In the genomic region with DNA sequence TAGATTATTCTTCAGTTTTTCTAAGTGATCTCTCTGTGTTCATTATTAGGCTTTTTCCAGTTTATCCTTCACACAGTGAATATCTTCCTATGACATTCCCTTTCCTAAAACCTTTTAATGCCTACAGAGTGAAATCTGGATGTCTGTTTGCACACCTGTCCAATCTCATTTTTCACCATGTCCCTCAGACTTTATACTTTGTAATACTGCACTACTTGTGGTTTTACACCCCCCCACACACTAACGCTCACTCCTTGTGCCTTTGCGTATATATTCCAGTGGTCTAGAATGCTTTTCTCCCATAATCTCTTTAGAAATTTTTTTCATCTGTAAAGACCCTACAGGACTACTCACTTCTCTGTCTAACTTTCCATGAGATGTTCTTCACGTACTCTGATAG, we compare ENCODE assay signal across 26 cellular contexts.
"Had no signal": no experiment of that assay in that cellular context is flagged by ENCODE, and none has a peak within 500 bp of the region (broad histone marks: within the 10 kb centered on the region; RNA-seq: fewer than 3 reads in every experiment).

No MANE protein-coding gene starts in this region.

- H3K4me3 ChIP-seq: colonic mucosa, esophagus squamous epithelium, gastrocnemius medialis, heart right ventricle, left lung, lower lobe of right lung, mucosa of descending colon had no signal

- FAIRE-seq: endometrium, islet of Langerhans, keratinocyte had no signal

- H3K27me3 ChIP-seq: colonic mucosa, esophagus squamous epithelium, gastrocnemius medialis, heart right ventricle, left lung had no signal

- ATAC-seq: effector memory CD8-positive, alpha-beta T cell; esophagus mucosa; gastrocnemius medialis; heart right ventricle; left cardiac atrium; left lung; left ventricle myocardium superior; lower lobe of right lung; mucosa of descending colon; naive thymus-derived CD4-positive, alpha-beta T cell had no signal

- H3K4me1 ChIP-seq: colonic mucosa, esophagus squamous epithelium, gastrocnemius medialis, heart right ventricle, left lung, lower lobe of right lung had no signal

- DNase-seq: colonic mucosa; cortex of kidney; effector CD8-positive, alpha-beta T cell; effector memory CD8-positive, alpha-beta T cell; endodermal cell; erythroblast; esophagus squamous epithelium; foreskin fibroblast; foreskin melanocyte; gastrocnemius medialis; glutamatergic neuron; head of caudate nucleus; heart right ventricle; hippocampal formation; left cardiac atrium; left lung; left ventricle myocardium superior; lower lobe of right lung; mesenchymal stem cell; mucosa of descending colon; naive thymus-derived CD4-positive, alpha-beta T cell had no signal

- H3K27ac ChIP-seq: colonic mucosa, epithelial cell of prostate, esophagus squamous epithelium, gastrocnemius medialis, heart right ventricle, left lung, lower lobe of right lung had no signal

- H3K36me3 ChIP-seq: colonic mucosa had no signal

- H3K9me3 ChIP-seq: colonic mucosa, esophagus squamous epithelium, gastrocnemius medialis, heart right ventricle, left lung, lower lobe of right lung, mucosa of descending colon had no signal
